Comparison of ENCODE assay signal across 1 cellular context in genomic region chr17:9151091-9151490, GRCh38.
TF ChIP-seq lines count a peak whose summit lies in the region.

No MANE protein-coding gene starts in this region.

TF ChIP-seq in HEK293, 187 proteins besides CTCF, POLR2A, EP300 and RAD21 (continued from another document):
- TF ChIP-seq PRDM6 (tag by site-specific recombination; IDR thresholded peaks at IDR 0.05) (no peak), ZNF157 (tag by site-specific recombination; IDR thresholded peaks at IDR 0.05) (no peak), ZNF391 (tag by site-specific recombination; IDR thresholded peaks at IDR 0.05; ENCODE audit: borderline replicate concordance, low read depth) (no peak), ZNF629 (tag by site-specific recombination; IDR thresholded peaks at IDR 0.05) (no peak), ZNF561 (tag by site-specific recombination; IDR thresholded peaks at IDR 0.05; ENCODE audit: borderline replicate concordance) (no peak), ZNF560 (tag by site-specific recombination; IDR thresholded peaks at IDR 0.05; ENCODE audit: borderline replicate concordance) (no peak), ZNF518A (tag by site-specific recombination; conservative IDR thresholded peaks at IDR 0.05; ENCODE audit: low read depth) (no peak), ZNF18 (tag by site-specific recombination; IDR thresholded peaks at IDR 0.05) (peak; percentile 74; the same call in 1 of the 2 replicates)
